Comparison of ENCODE assay signal across 1 cellular context in genomic region chr7:128860158-128861073, GRCh38.
TF ChIP-seq lines count a peak whose summit lies in the region.

No MANE protein-coding gene starts in this region.

TF ChIP-seq in K562, 482 proteins besides CTCF, POLR2A, EP300 and RAD21 (continued from another document):
- TF ChIP-seq CEBPZ (IDR thresholded peaks at IDR 0.05; ENCODE audit: borderline replicate concordance, low read depth, low read length) (no peak), RNF2 (IDR thresholded peaks at IDR 0.05) (peak; percentile 95), HDAC2 (IDR thresholded peaks at IDR 0.05) (peak; percentile 98), SLC30A9 (CRISPR knock-in tag; IDR thresholded peaks at IDR 0.05) (no peak), RHOXF2B (CRISPR knock-in tag; conservative IDR thresholded peaks at IDR 0.05) (0 out of 2 replicates have a peak, but pooled peaks have one; percentile 53), PURB (CRISPR knock-in tag; IDR thresholded peaks at IDR 0.05; ENCODE audit: low read depth) (no peak), RB1 (IDR thresholded peaks at IDR 0.05; ENCODE audit: low read depth) (peak; percentile 6; the same call in 1 of the 2 replicates), GTF2E2 (tag; IDR thresholded peaks at IDR 0.05) (no peak), SRSF3 (IDR thresholded peaks at IDR 0.05; ENCODE audit: insufficient read depth, low read length) (no peak), GTF2A2 (tag; IDR thresholded peaks at IDR 0.05) (no peak), CCNT2 (IDR thresholded peaks at IDR 0.05; ENCODE audit: borderline replicate concordance, extremely low read depth, insufficient read length, low read depth, low read length) (peak; percentile 67), ZNF445 (CRISPR knock-in tag; IDR thresholded peaks at IDR 0.05; ENCODE audit: low read depth) (no peak)
TF ChIP-seq in K562: peak in this region for 200.
